ENCODE assay signal across 15 cellular contexts in genomic region chr1:83822206-83822605, GRCh38.
"Had no signal": no experiment of that assay in that cellular context is flagged by ENCODE, and none has a peak within 500 bp of the region (broad histone marks: within the 10 kb centered on the region; RNA-seq: fewer than 3 reads in every experiment).

No MANE protein-coding gene starts in this region.

- ATAC-seq: activated T-helper 17 cell treated with anti-CD3 and anti-CD28 coated beads, Interleukin-2, amount 50 U/mL, for 72 hours; left lung; naive thymus-derived CD8-positive, alpha-beta T cell; stimulated activated naive B cell treated with anti-CD40 and anti-IgM and Interleukin-4, amounts not matched to agents 10 μg/mL and 1 μg/mL and 100 μg/mL, for 72 hours had no signal

- H3K4me1 ChIP-seq: left lung, tibial nerve had no signal

- FAIRE-seq: keratinocyte had no signal

- H3K27me3 Mint-ChIP-seq: naive thymus-derived CD8-positive, alpha-beta T cell had no signal

- H3K27ac Mint-ChIP-seq: activated T-helper 17 cell treated with anti-CD3 and anti-CD28 coated beads, Interleukin-2, amount 50 U/mL, for 72 hours; endodermal cell; naive thymus-derived CD8-positive, alpha-beta T cell; stimulated activated naive B cell treated with anti-CD40 and anti-IgM and Interleukin-4, amounts not matched to agents 10 μg/mL and 1 μg/mL and 100 μg/mL, for 72 hours had no signal

- H3K36me3 ChIP-seq: left lung, tibial nerve had no signal

- H3K27ac ChIP-seq: dorsolateral prefrontal cortex, left lung, tibial nerve, VCaP had no signal

- H3K27me3 ChIP-seq: dorsolateral prefrontal cortex, left lung, tibial nerve had no signal

- H3K4me1 Mint-ChIP-seq: activated T-helper 17 cell treated with anti-CD3 and anti-CD28 coated beads, Interleukin-2, amount 50 U/mL, for 72 hours had no signal

- H3K4me3 Mint-ChIP-seq: activated T-helper 17 cell treated with anti-CD3 and anti-CD28 coated beads, Interleukin-2, amount 50 U/mL, for 72 hours; endodermal cell; naive thymus-derived CD8-positive, alpha-beta T cell; stimulated activated naive B cell treated with anti-CD40 and anti-IgM and Interleukin-4, amounts not matched to agents 10 μg/mL and 1 μg/mL and 100 μg/mL, for 72 hours had no signal

- H3K4me3 ChIP-seq: dorsolateral prefrontal cortex, left lung, tibial nerve had no signal

- DNase-seq: activated CD4-positive, alpha-beta T cell treated with anti-CD3 and anti-CD28 coated beads for 1 hour; activated CD4-positive, alpha-beta T cell treated with anti-CD3 and anti-CD28 coated beads, Interleukin-2, amount 50 U/mL, for 48 hours; activated naive CD4-positive, alpha-beta T cell treated with Interleukin-2 at 50 U/mL for 16 hours; dorsolateral prefrontal cortex; endodermal cell; left lung; naive thymus-derived CD8-positive, alpha-beta T cell; retina; stimulated activated CD4-positive, alpha-beta T cell treated with anti-CD3 and anti-CD28 coated beads, Interleukin-2, amount 100 ng/mL, for 48 hours; stimulated activated naive B cell treated with anti-CD40 and anti-IgM and Interleukin-4, amounts not matched to agents 10 μg/mL and 1 μg/mL and 100 μg/mL, for 72 hours; substantia nigra had no signal
